ENCODE assay signal across 1 cellular context in genomic region chr17:43536236-43537088, GRCh38.
TF ChIP-seq lines count a peak whose summit lies in the region.

No MANE protein-coding gene starts in this region.

TF ChIP-seq in SK-N-SH treated with all-trans-retinoic acid at 6 μM for 48 hours, 23 proteins besides CTCF, POLR2A, EP300 and RAD21 (continued from another document):
- no peak for TF ChIP-seq TSHZ2 (CRISPR knock-in tag; IDR thresholded peaks at IDR 0.05)
- no peak for TF ChIP-seq RARB (CRISPR knock-in tag; IDR thresholded peaks at IDR 0.05)
- no peak for TF ChIP-seq BACH2 (CRISPR knock-in tag; IDR thresholded peaks at IDR 0.05; ENCODE audit: borderline replicate concordance)
- no peak for TF ChIP-seq GLIS3 (CRISPR knock-in tag; IDR thresholded peaks at IDR 0.05)
- no peak for TF ChIP-seq TCF4 (CRISPR knock-in tag; IDR thresholded peaks at IDR 0.05; ENCODE audit: borderline replicate concordance)
